11 cellular contexts compared by ENCODE assay signal in the genomic region with DNA sequence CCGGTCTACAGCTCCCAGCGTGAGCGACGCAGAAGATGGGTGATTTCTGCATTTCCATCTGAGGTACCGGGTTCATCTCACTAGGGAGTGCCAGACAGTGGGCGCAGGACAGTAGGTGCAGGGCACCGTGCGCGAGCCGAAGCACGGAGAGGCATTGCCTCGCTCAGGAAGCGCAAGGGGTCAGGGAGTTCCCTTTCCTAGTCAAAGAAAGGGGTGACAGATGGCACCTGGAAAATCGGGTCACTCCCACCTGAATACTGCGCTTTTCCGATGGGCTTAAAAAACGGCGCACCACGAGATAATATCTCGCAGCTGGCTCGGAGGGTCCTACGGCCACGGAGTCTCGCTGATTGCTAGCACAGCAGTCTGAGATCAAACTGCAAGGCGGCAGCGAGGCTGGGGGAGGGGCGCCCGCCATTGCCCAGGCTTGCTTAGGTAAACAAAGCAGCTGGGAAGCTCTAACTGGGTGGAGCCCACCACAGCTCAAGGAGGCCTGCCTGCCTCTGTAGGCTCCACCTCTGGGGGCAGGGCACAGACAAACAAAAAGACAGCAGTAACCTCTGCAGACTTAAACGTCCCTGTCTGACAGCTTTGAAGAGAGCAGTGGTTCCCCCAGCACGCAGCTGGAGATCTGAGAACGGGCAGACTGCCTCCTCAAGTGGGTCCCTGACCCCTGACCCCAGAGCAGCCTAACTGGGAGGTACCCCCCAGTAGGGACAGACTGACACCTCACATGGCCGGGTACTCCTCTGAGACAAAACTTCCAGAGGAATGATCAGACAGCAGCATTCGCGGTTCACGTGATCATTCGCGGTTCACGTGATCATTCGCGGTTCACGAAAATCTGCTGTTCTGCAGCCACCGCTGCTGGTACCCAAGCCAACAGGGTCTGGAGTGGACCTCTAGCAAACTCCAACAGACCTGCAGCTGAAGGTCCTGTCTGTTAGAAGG. TPM values are rescaled to one million over a fixed set of nuclear protein-coding genes. Genes with fewer than 3 reads are reported as not detected.
A peak's percentile ranks its signal among the peaks of the same experiment; 100 is the strongest.
DNase-seq lines count a peak whose midpoint lies in the region; ATAC-seq and TF ChIP-seq lines count a peak whose summit lies in the region.
"Not testable (repeated sequence)": the region's sequence is repeated elsewhere in the genome, so short reads cannot be mapped to it uniquely, and the experiment has no call there.
"Had no signal": no experiment of that assay in that cellular context is flagged by ENCODE, and none has a peak within 500 bp of the region (broad histone marks: within the 10 kb centered on the region; RNA-seq: fewer than 3 reads in every experiment).

No MANE protein-coding gene starts in this region.

- ATAC-seq in activated T-cell treated with anti-CD3 and anti-CD28 coated beads, Interleukin-2, amount 50 U/mL, for 72 hours (replicated peaks in 1 of 2): peak in 1 of 2 donors; percentile 54
- not testable (repeated sequence) for ATAC-seq in central memory CD8-positive, alpha-beta T cell (replicated peaks; ENCODE audit: extremely low read depth, poor library complexity, severe bottlenecking)

- peak overlapping the region; percentile 39 for H3K4me3 ChIP-seq in AG10803 (ENCODE audit: low read length)
- peak overlapping the region; percentile 28; the same call in 1 of the 2 replicates for H3K4me3 ChIP-seq in SJCRH30
- H3K4me3 ChIP-seq in left ventricle myocardium inferior: peak overlapping the region; percentile 57

- not testable (repeated sequence) for H3K4me1 Mint-ChIP-seq in IgD-negative memory B cell; activated T-cell treated with anti-CD3 and anti-CD28 coated beads, Interleukin-2, amount 50 U/mL, for 72 hours (ENCODE audit: low read depth); central memory CD8-positive, alpha-beta T cell; nephron

- not testable (repeated sequence) for H3K9me3 ChIP-seq in SJCRH30 (replicated peaks); left ventricle myocardium inferior (replicated peaks)

- H3K27ac ChIP-seq in SJCRH30: not testable (repeated sequence)
- H3K27ac ChIP-seq in left ventricle myocardium inferior (replicated peaks): peak overlapping the region; percentile 19

- not testable (repeated sequence) for H3K9me3 Mint-ChIP-seq in IgD-negative memory B cell; activated T-cell treated with anti-CD3 and anti-CD28 coated beads, Interleukin-2, amount 50 U/mL, for 72 hours; central memory CD8-positive, alpha-beta T cell; nephron

- H3K4me1 ChIP-seq in SJCRH30, left ventricle myocardium inferior: not testable (repeated sequence)

- peak overlapping the region; percentile 17 to 83 (median 78) for H3K4me3 Mint-ChIP-seq in IgD-negative memory B cell
- H3K4me3 Mint-ChIP-seq in activated T-cell treated with anti-CD3 and anti-CD28 coated beads, Interleukin-2, amount 50 U/mL, for 72 hours: peak overlapping the region; percentile 58 to 83
- H3K4me3 Mint-ChIP-seq in central memory CD8-positive, alpha-beta T cell: peak overlapping the region; percentile 59
- H3K4me3 Mint-ChIP-seq in nephron: peak overlapping the region; percentile 83 to 88 (median 86)

- not testable (repeated sequence) for H3K36me3 ChIP-seq in SJCRH30, left ventricle myocardium inferior

- not testable (repeated sequence) for H3K27me3 ChIP-seq in SJCRH30; left ventricle myocardium inferior (ENCODE audit: low read depth)

- intact Hi-C loops in left ventricle myocardium inferior (cut with micrococcal nuclease): not testable (repeated sequence)

- H3K27me3 Mint-ChIP-seq in IgD-negative memory B cell; activated T-cell treated with anti-CD3 and anti-CD28 coated beads, Interleukin-2, amount 50 U/mL, for 72 hours (ENCODE audit: low read depth); nephron (ENCODE audit: low read depth): not testable (repeated sequence)
- H3K27me3 Mint-ChIP-seq in central memory CD8-positive, alpha-beta T cell: peaks cover 13% of the 10 kb centered on the region

- TF ChIP-seq CTCF in AG10803 (conservative IDR thresholded peaks at IDR 0.05; ENCODE audit: low read length); left ventricle myocardium inferior (IDR thresholded peaks at IDR 0.05; ENCODE audit: borderline replicate concordance); nephron (IDR thresholded peaks at IDR 0.05; ENCODE audit: unreplicated experiment in 3 of 3): not testable (repeated sequence)

- H3K36me3 Mint-ChIP-seq in IgD-negative memory B cell; activated T-cell treated with anti-CD3 and anti-CD28 coated beads, Interleukin-2, amount 50 U/mL, for 72 hours (ENCODE audit: insufficient read depth in 2 of 2); central memory CD8-positive, alpha-beta T cell (ENCODE audit: insufficient read depth); nephron (ENCODE audit: low read depth): not testable (repeated sequence)

- H3K27ac Mint-ChIP-seq in IgD-negative memory B cell (peak overlapping the region in 1 of 3 donors; percentile 73), nephron (peak overlapping the region; percentile 85 to 96 (median 89))
- H3K27ac Mint-ChIP-seq in activated T-cell treated with anti-CD3 and anti-CD28 coated beads, Interleukin-2, amount 50 U/mL, for 72 hours: peak overlapping the region; percentile 57
- H3K27ac Mint-ChIP-seq in central memory CD8-positive, alpha-beta T cell (ENCODE audit: low read depth): not testable (repeated sequence)

- DNase-seq in AG10803 (ENCODE audit: low read depth); SJCRH30; central memory CD8-positive, alpha-beta T cell (ENCODE audit: low spot score in 2 of 2); left ventricle myocardium inferior: not testable (repeated sequence)
- peak in 1 of 2 donors; percentile 43 for DNase-seq in activated T-cell treated with anti-CD3 and anti-CD28 coated beads, Interleukin-2, amount 50 U/mL, for 72 hours
- peak; percentile 1 for DNase-seq in stimulated activated CD8-positive, alpha-beta memory T cell treated with anti-CD3 and anti-CD28 coated beads, Interleukin-15, amount 100 ng/mL, for 1 hour (ENCODE audit: low read depth)

RNA-seq across cellular contexts. Expression of gene SPINK7, which starts 8.1 kb away (rescaled TPM):
- polyA plus RNA-seq in IgD-negative memory B cell: not detected
- not detected in 2 replicates for total RNA-seq in SJCRH30 (2014; rRNA removed; shearing (Covaris generic))
- not detected for total RNA-seq in activated T-cell treated with anti-CD3 and anti-CD28 coated beads, Interleukin-2, amount 50 U/mL, for 72 hours
- total RNA-seq in left ventricle myocardium inferior: not detected
- total RNA-seq: A673, left ventricle myocardium superior, right cardiac atrium had no signal
- polyA plus RNA-seq: right cardiac atrium had no signal

RNA-seq across cellular contexts. Expression of gene SPINK9, which starts 15.1 kb away (rescaled TPM):
- polyA plus RNA-seq in IgD-negative memory B cell: not detected
- total RNA-seq in SJCRH30 (2014; rRNA removed; shearing (Covaris generic)): not detected in 2 replicates
- total RNA-seq in activated T-cell treated with anti-CD3 and anti-CD28 coated beads, Interleukin-2, amount 50 U/mL, for 72 hours: not detected
- not detected for total RNA-seq in left ventricle myocardium inferior
- total RNA-seq: A673 had no signal

RNA-seq across cellular contexts. Expression of gene SPINK13, which starts 51.7 kb away (rescaled TPM):
- not detected for polyA plus RNA-seq in IgD-negative memory B cell
- not detected in 2 replicates for total RNA-seq in SJCRH30 (2014; rRNA removed; shearing (Covaris generic))
- total RNA-seq in activated T-cell treated with anti-CD3 and anti-CD28 coated beads, Interleukin-2, amount 50 U/mL, for 72 hours: not detected
- not detected for total RNA-seq in left ventricle myocardium inferior
- total RNA-seq: A673, left ventricle myocardium superior, right cardiac atrium had no signal
